In the genomic region with DNA sequence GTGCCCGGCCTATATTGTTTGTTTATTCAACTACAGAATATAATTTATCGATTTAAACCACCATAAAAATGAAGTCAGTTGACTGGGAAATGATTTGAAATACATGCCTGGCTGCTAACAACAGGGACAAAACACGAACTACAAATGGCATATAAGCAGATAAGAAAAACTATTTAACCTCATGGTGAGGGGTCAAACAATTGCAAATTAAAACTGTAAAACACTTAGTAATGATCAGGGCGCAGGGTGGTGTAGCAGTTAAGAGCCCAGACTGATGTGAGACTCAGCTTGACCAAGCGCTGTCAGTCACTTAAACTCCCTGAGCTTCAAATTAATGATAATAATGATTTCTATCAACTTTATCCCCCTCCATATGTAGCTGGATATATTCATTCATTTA, we compare ENCODE assay signal across 1 cellular context.
TF ChIP-seq lines count a peak whose summit lies in the region.

No MANE protein-coding gene starts in this region.

TF ChIP-seq in IMR-90, 13 proteins besides CTCF, POLR2A, EP300 and RAD21:
- TF ChIP-seq MXI1 (IDR thresholded peaks at IDR 0.05; ENCODE audit: borderline replicate concordance, low read depth, low read length) (no peak), MAFK (IDR thresholded peaks at IDR 0.05; ENCODE audit: low read depth, low read length) (no peak), SMC3 (IDR thresholded peaks at IDR 0.05; ENCODE audit: low read depth, low read length) (no peak), BHLHE40 (IDR thresholded peaks at IDR 0.05; ENCODE audit: low read depth, low read length) (no peak), FOS (IDR thresholded peaks at IDR 0.05; ENCODE audit: low read depth, low read length) (no peak), RFX5 (IDR thresholded peaks at IDR 0.05; ENCODE audit: low read depth, low read length) (no peak), NFE2L2 (IDR thresholded peaks at IDR 0.05; ENCODE audit: low read depth, low read length) (no peak), CHD1 (IDR thresholded peaks at IDR 0.05; ENCODE audit: low read depth, low read length) (no peak), MAZ (IDR thresholded peaks at IDR 0.05; ENCODE audit: borderline replicate concordance, low read depth, low read length) (no peak), RCOR1 (IDR thresholded peaks at IDR 0.05; ENCODE audit: insufficient replicate concordance, low read length) (no peak), CEBPB (IDR thresholded peaks at IDR 0.05; ENCODE audit: low read depth, low read length) (no peak)
- TF ChIP-seq, protein P1, sequence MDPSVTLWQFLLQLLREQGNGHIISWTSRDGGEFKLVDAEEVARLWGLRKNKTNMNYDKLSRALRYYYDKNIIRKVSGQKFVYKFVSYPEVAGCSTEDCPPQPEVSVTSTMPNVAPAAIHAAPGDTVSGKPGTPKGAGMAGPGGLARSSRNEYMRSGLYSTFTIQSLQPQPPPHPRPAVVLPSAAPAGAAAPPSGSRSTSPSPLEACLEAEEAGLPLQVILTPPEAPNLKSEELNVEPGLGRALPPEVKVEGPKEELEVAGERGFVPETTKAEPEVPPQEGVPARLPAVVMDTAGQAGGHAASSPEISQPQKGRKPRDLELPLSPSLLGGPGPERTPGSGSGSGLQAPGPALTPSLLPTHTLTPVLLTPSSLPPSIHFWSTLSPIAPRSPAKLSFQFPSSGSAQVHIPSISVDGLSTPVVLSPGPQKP (IDR thresholded peaks at IDR 0.05; ENCODE audit: borderline replicate concordance, low read depth, low read length) = no peak
- TF ChIP-seq, protein P2, sequence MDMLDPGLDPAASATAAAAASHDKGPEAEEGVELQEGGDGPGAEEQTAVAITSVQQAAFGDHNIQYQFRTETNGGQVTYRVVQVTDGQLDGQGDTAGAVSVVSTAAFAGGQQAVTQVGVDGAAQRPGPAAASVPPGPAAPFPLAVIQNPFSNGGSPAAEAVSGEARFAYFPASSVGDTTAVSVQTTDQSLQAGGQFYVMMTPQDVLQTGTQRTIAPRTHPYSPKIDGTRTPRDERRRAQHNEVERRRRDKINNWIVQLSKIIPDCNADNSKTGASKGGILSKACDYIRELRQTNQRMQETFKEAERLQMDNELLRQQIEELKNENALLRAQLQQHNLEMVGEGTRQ (IDR thresholded peaks at IDR 0.05; ENCODE audit: low read depth, low read length) = no peak
